1 cellular context compared by ENCODE assay signal in genomic region chr4:166481739-166482138, GRCh38.
TF ChIP-seq lines count a peak whose summit lies in the region.

No MANE protein-coding gene starts in this region.

TF ChIP-seq in GM12878, 131 proteins besides CTCF, POLR2A, EP300 and RAD21 (continued from another document and continues in another):
- no peak for TF ChIP-seq ESRRA (IDR thresholded peaks at IDR 0.05; ENCODE audit: low read length)
- no peak for TF ChIP-seq MYB (IDR thresholded peaks at IDR 0.05; ENCODE audit: borderline replicate concordance, low read depth, low read length)
- no peak for TF ChIP-seq KLF5 (IDR thresholded peaks at IDR 0.05; ENCODE audit: partially characterized antibody)
- TF ChIP-seq CBX5 (IDR thresholded peaks at IDR 0.05; ENCODE audit: low read depth), result no peak
- no peak for TF ChIP-seq BACH1 (IDR thresholded peaks at IDR 0.05; ENCODE audit: borderline replicate concordance)
- peak; percentile 89 for TF ChIP-seq NFIC (IDR thresholded peaks at IDR 0.05; ENCODE audit: low read depth, low read length)
- no peak for TF ChIP-seq CREB1 (IDR thresholded peaks at IDR 0.05; ENCODE audit: low read depth)
- TF ChIP-seq, protein P1, sequence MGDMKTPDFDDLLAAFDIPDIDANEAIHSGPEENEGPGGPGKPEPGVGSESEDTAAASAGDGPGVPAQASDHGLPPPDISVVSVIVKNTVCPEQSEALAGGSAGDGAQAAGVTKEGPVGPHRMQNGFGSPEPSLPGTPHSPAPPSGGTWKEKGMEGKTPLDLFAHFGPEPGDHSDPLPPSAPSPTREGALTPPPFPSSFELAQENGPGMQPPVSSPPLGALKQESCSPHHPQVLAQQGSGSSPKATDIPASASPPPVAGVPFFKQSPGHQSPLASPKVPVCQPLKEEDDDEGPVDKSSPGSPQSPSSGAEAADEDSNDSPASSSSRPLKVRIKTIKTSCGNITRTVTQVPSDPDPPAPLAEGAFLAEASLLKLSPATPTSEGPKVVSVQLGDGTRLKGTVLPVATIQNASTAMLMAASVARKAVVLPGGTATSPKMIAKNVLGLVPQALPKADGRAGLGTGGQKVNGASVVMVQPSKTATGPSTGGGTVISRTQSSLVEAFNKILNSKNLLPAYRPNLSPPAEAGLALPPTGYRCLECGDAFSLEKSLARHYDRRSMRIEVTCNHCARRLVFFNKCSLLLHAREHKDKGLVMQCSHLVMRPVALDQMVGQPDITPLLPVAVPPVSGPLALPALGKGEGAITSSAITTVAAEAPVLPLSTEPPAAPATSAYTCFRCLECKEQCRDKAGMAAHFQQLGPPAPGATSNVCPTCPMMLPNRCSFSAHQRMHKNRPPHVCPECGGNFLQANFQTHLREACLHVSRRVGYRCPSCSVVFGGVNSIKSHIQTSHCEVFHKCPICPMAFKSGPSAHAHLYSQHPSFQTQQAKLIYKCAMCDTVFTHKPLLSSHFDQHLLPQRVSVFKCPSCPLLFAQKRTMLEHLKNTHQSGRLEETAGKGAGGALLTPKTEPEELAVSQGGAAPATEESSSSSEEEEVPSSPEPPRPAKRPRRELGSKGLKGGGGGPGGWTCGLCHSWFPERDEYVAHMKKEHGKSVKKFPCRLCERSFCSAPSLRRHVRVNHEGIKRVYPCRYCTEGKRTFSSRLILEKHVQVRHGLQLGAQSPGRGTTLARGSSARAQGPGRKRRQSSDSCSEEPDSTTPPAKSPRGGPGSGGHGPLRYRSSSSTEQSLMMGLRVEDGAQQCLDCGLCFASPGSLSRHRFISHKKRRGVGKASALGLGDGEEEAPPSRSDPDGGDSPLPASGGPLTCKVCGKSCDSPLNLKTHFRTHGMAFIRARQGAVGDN (IDR thresholded peaks at IDR 0.05), result no peak
- peak; percentile 31; the same call in 1 of the 2 replicates for TF ChIP-seq BCL11A (IDR thresholded peaks at IDR 0.05; ENCODE audit: low read depth, low read length)
- no peak for TF ChIP-seq SMAD5 (IDR thresholded peaks at IDR 0.05; ENCODE audit: low read depth)
- TF ChIP-seq ZBTB33 (IDR thresholded peaks at IDR 0.05), result no peak
- TF ChIP-seq, protein P2, sequence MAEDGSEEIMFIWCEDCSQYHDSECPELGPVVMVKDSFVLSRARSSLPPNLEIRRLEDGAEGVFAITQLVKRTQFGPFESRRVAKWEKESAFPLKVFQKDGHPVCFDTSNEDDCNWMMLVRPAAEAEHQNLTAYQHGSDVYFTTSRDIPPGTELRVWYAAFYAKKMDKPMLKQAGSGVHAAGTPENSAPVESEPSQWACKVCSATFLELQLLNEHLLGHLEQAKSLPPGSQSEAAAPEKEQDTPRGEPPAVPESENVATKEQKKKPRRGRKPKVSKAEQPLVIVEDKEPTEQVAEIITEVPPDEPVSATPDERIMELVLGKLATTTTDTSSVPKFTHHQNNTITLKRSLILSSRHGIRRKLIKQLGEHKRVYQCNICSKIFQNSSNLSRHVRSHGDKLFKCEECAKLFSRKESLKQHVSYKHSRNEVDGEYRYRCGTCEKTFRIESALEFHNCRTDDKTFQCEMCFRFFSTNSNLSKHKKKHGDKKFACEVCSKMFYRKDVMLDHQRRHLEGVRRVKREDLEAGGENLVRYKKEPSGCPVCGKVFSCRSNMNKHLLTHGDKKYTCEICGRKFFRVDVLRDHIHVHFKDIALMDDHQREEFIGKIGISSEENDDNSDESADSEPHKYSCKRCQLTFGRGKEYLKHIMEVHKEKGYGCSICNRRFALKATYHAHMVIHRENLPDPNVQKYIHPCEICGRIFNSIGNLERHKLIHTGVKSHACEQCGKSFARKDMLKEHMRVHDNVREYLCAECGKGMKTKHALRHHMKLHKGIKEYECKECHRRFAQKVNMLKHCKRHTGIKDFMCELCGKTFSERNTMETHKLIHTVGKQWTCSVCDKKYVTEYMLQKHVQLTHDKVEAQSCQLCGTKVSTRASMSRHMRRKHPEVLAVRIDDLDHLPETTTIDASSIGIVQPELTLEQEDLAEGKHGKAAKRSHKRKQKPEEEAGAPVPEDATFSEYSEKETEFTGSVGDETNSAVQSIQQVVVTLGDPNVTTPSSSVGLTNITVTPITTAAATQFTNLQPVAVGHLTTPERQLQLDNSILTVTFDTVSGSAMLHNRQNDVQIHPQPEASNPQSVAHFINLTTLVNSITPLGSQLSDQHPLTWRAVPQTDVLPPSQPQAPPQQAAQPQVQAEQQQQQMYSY (CRISPR knock-in tag; IDR thresholded peaks at IDR 0.05), result no peak
- peak; percentile 38; the same call in 1 of the 2 replicates for TF ChIP-seq ZNF24 (IDR thresholded peaks at IDR 0.05)
- no peak for TF ChIP-seq EED (IDR thresholded peaks at IDR 0.05; ENCODE audit: low read depth)
- no peak for TF ChIP-seq NFXL1 (IDR thresholded peaks at IDR 0.05; ENCODE audit: borderline replicate concordance)
- TF ChIP-seq SIX5 (IDR thresholded peaks at IDR 0.05; ENCODE audit: low read depth, low read length, severe bottlenecking), result no peak
- TF ChIP-seq SREBF1 (IDR thresholded peaks at IDR 0.05; ENCODE audit: low read length), result no peak
- TF ChIP-seq ATF2 (IDR thresholded peaks at IDR 0.05; ENCODE audit: low read length), result peak; percentile 61
- peak in 1 of 2 experiments; percentile 26; a peak in 1 of 4 replicates for TF ChIP-seq IKZF2 (IDR thresholded peaks at IDR 0.05)
- no peak for TF ChIP-seq IRF5 (IDR thresholded peaks at IDR 0.05; ENCODE audit: borderline replicate concordance)
- TF ChIP-seq SUPT20H (IDR thresholded peaks at IDR 0.05; ENCODE audit: borderline replicate concordance, control insufficient read depth, low read depth, low read length), result no peak
- no peak for TF ChIP-seq GABPA (IDR thresholded peaks at IDR 0.05; ENCODE audit: low read depth)
- TF ChIP-seq SREBF2 (IDR thresholded peaks at IDR 0.05; ENCODE audit: low read length), result no peak
- TF ChIP-seq SIN3A (IDR thresholded peaks at IDR 0.05; ENCODE audit: low read depth, low read length), result no peak
- no peak; the same call in 1 of the 2 replicates for TF ChIP-seq PML (IDR thresholded peaks at IDR 0.05; ENCODE audit: low read length)
- no peak for TF ChIP-seq USF2 (IDR thresholded peaks at IDR 0.05; ENCODE audit: borderline replicate concordance, low read depth, low read length)
- TF ChIP-seq, protein P3, sequence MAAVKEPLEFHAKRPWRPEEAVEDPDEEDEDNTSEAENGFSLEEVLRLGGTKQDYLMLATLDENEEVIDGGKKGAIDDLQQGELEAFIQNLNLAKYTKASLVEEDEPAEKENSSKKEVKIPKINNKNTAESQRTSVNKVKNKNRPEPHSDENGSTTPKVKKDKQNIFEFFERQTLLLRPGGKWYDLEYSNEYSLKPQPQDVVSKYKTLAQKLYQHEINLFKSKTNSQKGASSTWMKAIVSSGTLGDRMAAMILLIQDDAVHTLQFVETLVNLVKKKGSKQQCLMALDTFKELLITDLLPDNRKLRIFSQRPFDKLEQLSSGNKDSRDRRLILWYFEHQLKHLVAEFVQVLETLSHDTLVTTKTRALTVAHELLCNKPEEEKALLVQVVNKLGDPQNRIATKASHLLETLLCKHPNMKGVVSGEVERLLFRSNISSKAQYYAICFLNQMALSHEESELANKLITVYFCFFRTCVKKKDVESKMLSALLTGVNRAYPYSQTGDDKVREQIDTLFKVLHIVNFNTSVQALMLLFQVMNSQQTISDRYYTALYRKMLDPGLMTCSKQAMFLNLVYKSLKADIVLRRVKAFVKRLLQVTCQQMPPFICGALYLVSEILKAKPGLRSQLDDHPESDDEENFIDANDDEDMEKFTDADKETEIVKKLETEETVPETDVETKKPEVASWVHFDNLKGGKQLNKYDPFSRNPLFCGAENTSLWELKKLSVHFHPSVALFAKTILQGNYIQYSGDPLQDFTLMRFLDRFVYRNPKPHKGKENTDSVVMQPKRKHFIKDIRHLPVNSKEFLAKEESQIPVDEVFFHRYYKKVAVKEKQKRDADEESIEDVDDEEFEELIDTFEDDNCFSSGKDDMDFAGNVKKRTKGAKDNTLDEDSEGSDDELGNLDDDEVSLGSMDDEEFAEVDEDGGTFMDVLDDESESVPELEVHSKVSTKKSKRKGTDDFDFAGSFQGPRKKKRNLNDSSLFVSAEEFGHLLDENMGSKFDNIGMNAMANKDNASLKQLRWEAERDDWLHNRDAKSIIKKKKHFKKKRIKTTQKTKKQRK (IDR thresholded peaks at IDR 0.05; ENCODE audit: low read depth, low read length), result no peak
- no peak for TF ChIP-seq RFX5 (IDR thresholded peaks at IDR 0.05; ENCODE audit: low read depth, low read length)
- TF ChIP-seq TBL1XR1 (IDR thresholded peaks at IDR 0.05; ENCODE audit: low read depth, low read length), result no peak; the same call in 1 of the 2 replicates
- TF ChIP-seq TCF7 (IDR thresholded peaks at IDR 0.05; ENCODE audit: borderline replicate concordance), result peak; percentile 43; the same call in 1 of the 2 replicates
- TF ChIP-seq MXI1 (IDR thresholded peaks at IDR 0.05; ENCODE audit: low read depth, low read length), result no peak
- TF ChIP-seq NFYA (IDR thresholded peaks at IDR 0.05; ENCODE audit: borderline replicate concordance, low read depth, low read length), result no peak
- no peak for TF ChIP-seq SRF (IDR thresholded peaks at IDR 0.05; ENCODE audit: low read depth in 2 of 2, low read length in 2 of 2)
- no peak for TF ChIP-seq JUND (IDR thresholded peaks at IDR 0.05; ENCODE audit: low read depth, low read length)
- no peak for TF ChIP-seq POLR2AphosphoS2 (IDR thresholded peaks at IDR 0.05; ENCODE audit: low read depth, low read length)
- TF ChIP-seq BCLAF1 (IDR thresholded peaks at IDR 0.05), result no peak
- no peak for TF ChIP-seq CHD2 (IDR thresholded peaks at IDR 0.05; ENCODE audit: borderline replicate concordance, low read depth, low read length)
- TF ChIP-seq BHLHE40 (IDR thresholded peaks at IDR 0.05; ENCODE audit: borderline replicate concordance in 1 of 2, low read depth in 2 of 2, low read length in 1 of 2), result peak; percentile 34 to 38; a peak in 1 of 4 replicates
- TF ChIP-seq, protein P4, sequence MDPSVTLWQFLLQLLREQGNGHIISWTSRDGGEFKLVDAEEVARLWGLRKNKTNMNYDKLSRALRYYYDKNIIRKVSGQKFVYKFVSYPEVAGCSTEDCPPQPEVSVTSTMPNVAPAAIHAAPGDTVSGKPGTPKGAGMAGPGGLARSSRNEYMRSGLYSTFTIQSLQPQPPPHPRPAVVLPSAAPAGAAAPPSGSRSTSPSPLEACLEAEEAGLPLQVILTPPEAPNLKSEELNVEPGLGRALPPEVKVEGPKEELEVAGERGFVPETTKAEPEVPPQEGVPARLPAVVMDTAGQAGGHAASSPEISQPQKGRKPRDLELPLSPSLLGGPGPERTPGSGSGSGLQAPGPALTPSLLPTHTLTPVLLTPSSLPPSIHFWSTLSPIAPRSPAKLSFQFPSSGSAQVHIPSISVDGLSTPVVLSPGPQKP (IDR thresholded peaks at IDR 0.05; ENCODE audit: low read depth, low read length), result no peak
- TF ChIP-seq POU2F2 (IDR thresholded peaks at IDR 0.05; ENCODE audit: borderline replicate concordance, low read depth, low read length), result no peak
- peak; percentile 45; the same call in 1 of the 2 replicates for TF ChIP-seq FOXM1 (IDR thresholded peaks at IDR 0.05; ENCODE audit: low read depth, low read length)
